Comparison of ENCODE assay signal across 8 cellular contexts in the genomic region with DNA sequence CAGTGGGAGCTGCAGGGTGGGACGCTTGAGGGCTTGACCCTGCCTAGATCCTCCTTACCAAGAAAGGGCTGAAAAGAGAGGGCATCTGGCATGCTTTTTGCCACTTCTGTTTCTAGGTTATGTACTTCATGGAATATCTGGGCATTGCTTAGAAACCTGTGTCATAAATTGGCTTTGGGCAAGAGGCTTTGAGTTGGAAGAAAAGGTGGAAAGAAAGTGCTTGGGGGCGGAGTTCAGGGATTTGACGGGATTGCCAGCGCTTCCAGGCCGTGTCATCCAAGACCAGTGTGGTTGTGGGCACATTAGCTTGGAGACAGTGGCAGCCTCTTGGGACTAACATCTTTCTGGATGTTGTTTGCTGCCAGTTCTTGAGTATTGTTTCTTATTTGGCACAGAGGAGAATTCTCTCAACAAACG. TPM values are rescaled to one million over a fixed set of nuclear protein-coding genes. Genes with fewer than 3 reads are reported as not detected.
A peak's percentile ranks its signal among the peaks of the same experiment; 100 is the strongest.
DNase-seq lines count a peak whose midpoint lies in the region; ATAC-seq, FAIRE-seq and TF ChIP-seq lines count a peak whose summit lies in the region.

No MANE protein-coding gene starts in this region.

- H3K4me1 Mint-ChIP-seq in Caco-2 (ENCODE audit: low read depth, unreplicated experiment) = no peaks in the 10 kb centered on the region
- H3K4me1 Mint-ChIP-seq in mesothelial cell of epicardium = peaks cover 18% of the 10 kb centered on the region

- CTCF ChIA-PET in Caco-2 (lab: Charles Lee) = interaction anchor here (0.5 kb wide), 1 partner anchor 774 kb away, joined by 3 read pairs; no protein-coding TSS in a partner anchor

- H3K36me3 ChIP-seq in Caco-2 (ENCODE audit: control insufficient read depth, insufficient read depth, low read length) = no peaks in the 10 kb centered on the region
- no peaks in the 10 kb centered on the region for H3K36me3 ChIP-seq in Loucy (ENCODE audit: insufficient read depth, low read length)
- no peaks in the 10 kb centered on the region for H3K36me3 ChIP-seq in bronchial epithelial cell (ENCODE audit: control insufficient read depth, insufficient read depth, low read length)

- H3K4me3 ChIP-seq in Caco-2 (ENCODE audit: low read depth, low read length) = peak overlapping the region; percentile 75
- H3K4me3 ChIP-seq in Loucy (ENCODE audit: low read length, poor library complexity, severe bottlenecking) = peak overlapping the region; percentile 80
- peak overlapping the region; percentile 89 for H3K4me3 ChIP-seq in bronchial epithelial cell (ENCODE audit: low read depth, low read length)

- no peak overlapping the region for H3K27ac Mint-ChIP-seq in Caco-2 (ENCODE audit: unreplicated experiment)
- H3K27ac Mint-ChIP-seq in mesothelial cell of epicardium = peak overlapping the region; percentile 70

- BruUV-seq in Caco-2 (replicated peaks; lab: Mats Ljungman, UMichigan) = no TSS peak

- H3K9me2 ChIP-seq in Loucy (replicated peaks; ENCODE audit: low read depth, low read length) = no peaks in the 10 kb centered on the region

- H3K27me3 Mint-ChIP-seq in Caco-2 (ENCODE audit: insufficient read depth, unreplicated experiment) (peaks cover 26% of the 10 kb centered on the region), mesothelial cell of epicardium (ENCODE audit: low read depth) (peaks cover 28% of the 10 kb centered on the region)

- H3F3A ChIP-seq in Loucy (ENCODE audit: low read depth) = no peaks in the 10 kb centered on the region

- peak overlapping the region; percentile 75 for H2AFZ ChIP-seq in Loucy (ENCODE audit: low read length)

- H3K79me2 ChIP-seq in Loucy (ENCODE audit: insufficient read depth, low read length) = peaks cover 15% of the 10 kb centered on the region

- H3K4me1 ChIP-seq in Caco-2 (peaks cover 7% of the 10 kb centered on the region), Loucy (ENCODE audit: insufficient read depth, low read length, poor library complexity, severe bottlenecking) (peaks cover 27% of the 10 kb centered on the region)

- H3K36me3 Mint-ChIP-seq in Caco-2 (ENCODE audit: insufficient read depth, unreplicated experiment) = peaks cover 5% of the 10 kb centered on the region
- H3K36me3 Mint-ChIP-seq in mesothelial cell of epicardium = no peaks in the 10 kb centered on the region

- H3K9ac ChIP-seq in Loucy (ENCODE audit: low read depth, low read length, poor library complexity, severe bottlenecking) = peak overlapping the region; percentile 81

- POLR2A ChIA-PET in Caco-2 (lab: Charles Lee) = interaction anchor here (0.6 kb wide), 1 partner anchor 14 kb away, joined by 3 read pairs; no protein-coding TSS in a partner anchor

- TF ChIP-seq CTCF in Caco-2 (IDR thresholded peaks at IDR 0.05; ENCODE audit: insufficient read depth in 1 of 2, low read depth in 1 of 2, low read length in 1 of 2, severe bottlenecking in 1 of 2, unreplicated experiment in 1 of 2) (no peak), Loucy (conservative IDR thresholded peaks at IDR 0.05; ENCODE audit: low read length) (no peak), bronchial epithelial cell (IDR thresholded peaks at IDR 0.05; ENCODE audit: insufficient read depth, low read length, severe bottlenecking) (no peak), mesothelial cell of epicardium (IDR thresholded peaks at IDR 0.05; ENCODE audit: unreplicated experiment) (no peak)

- no peaks in the 10 kb centered on the region for H3K9me3 ChIP-seq in Caco-2
- no peaks in the 10 kb centered on the region for H3K9me3 ChIP-seq in Loucy (ENCODE audit: insufficient read depth, low read depth, low read length)

- H3K9me3 Mint-ChIP-seq in Caco-2 (ENCODE audit: unreplicated experiment) (no peaks in the 10 kb centered on the region), mesothelial cell of epicardium (no peaks in the 10 kb centered on the region)

- DNase-seq in Caco-2 (no peak), bronchial epithelial cell (ENCODE audit: low read depth) (peak; percentile 22), mesothelial cell of epicardium (ENCODE audit: low spot score in 2 of 2, unreplicated experiment in 2 of 2) (no peak), cerebellum (ENCODE audit: low spot score) (no peak)

- peaks cover 9% of the 10 kb centered on the region for H4K20me1 ChIP-seq in Loucy (ENCODE audit: insufficient read depth, low read length, poor library complexity, severe bottlenecking)

- FAIRE-seq in bronchial epithelial cell (lab: Jason Lieb, UNC) = no peak

- H3K4me3 Mint-ChIP-seq in Caco-2 (ENCODE audit: unreplicated experiment) = peak overlapping the region; percentile 74
- peak overlapping the region; percentile 76 for H3K4me3 Mint-ChIP-seq in mesothelial cell of epicardium

- H3K4me2 ChIP-seq in Loucy (ENCODE audit: low read depth, low read length, poor library complexity, severe bottlenecking) = peak overlapping the region; percentile 97

- H3K27me3 ChIP-seq in Caco-2 (replicated peaks; ENCODE audit: control insufficient read depth, insufficient read depth, low read length) (no peaks in the 10 kb centered on the region), Loucy (ENCODE audit: insufficient read depth, low read length, poor library complexity, severe bottlenecking) (no peaks in the 10 kb centered on the region), bronchial epithelial cell (ENCODE audit: control insufficient read depth, insufficient read depth, low read length) (no peaks in the 10 kb centered on the region)

- intact Hi-C loops in Caco-2 (cut with micrococcal nuclease; ENCODE audit: unreplicated experiment) = loop anchor here (1.0 to 5.0 kb wide), 2 partner anchors 34 to 67 kb away; partner anchors contain the start of genes ATP6V0E2 and ZNF467

- ATAC-seq in HG03039 (IDR thresholded peaks at IDR 0.05; ENCODE audit: unreplicated experiment) (no peak), GM21528 (IDR thresholded peaks at IDR 0.05; ENCODE audit: low FRiP score, unreplicated experiment) (no peak), HG02973 (IDR thresholded peaks at IDR 0.05; ENCODE audit: unreplicated experiment) (no peak)

RNA-seq across cellular contexts. Expression of gene ZNF862, which starts 0.8 kb away (rescaled TPM):
- total RNA-seq in Caco-2 (2022) (3.1 and 3.5 TPM in 2 replicates), bronchial epithelial cell (5.0 and 8.7 TPM in 2 replicates), mesothelial cell of epicardium (27.4 to 31.6 TPM (median 27.7 TPM) in 3 replicates), cerebellum (18.5 TPM)

RNA-seq across cellular contexts. Expression of gene ATP6V0E2, which starts 34.8 kb away (rescaled TPM):
- 41.6 and 53.9 TPM in 2 replicates for total RNA-seq in Caco-2 (2022)
- 1.6 and 2.6 TPM in 2 replicates for total RNA-seq in bronchial epithelial cell
- total RNA-seq in mesothelial cell of epicardium = 27.1 to 30.0 TPM (median 28.3 TPM) in 3 replicates
- total RNA-seq in cerebellum = 100 TPM
